39 cellular contexts compared by ENCODE assay signal in the genomic region with DNA sequence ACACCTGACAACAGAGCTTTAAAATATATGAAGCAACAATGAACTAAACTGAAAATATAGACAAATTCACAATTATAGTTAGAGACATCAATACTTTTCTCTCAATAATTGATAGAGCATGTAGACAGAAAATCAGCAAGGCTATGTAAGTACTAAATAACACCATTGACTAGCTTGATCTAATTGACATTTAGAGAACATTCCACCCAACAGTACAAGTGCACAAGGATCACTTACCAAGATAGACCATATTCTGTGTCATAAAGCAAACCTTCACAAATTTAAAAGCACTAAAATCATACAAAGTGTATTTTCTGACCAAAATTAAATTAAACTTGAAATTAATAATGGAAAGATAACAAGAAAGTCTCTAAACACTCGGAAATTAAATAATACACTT.
"Had no signal": no experiment of that assay in that cellular context is flagged by ENCODE, and none has a peak within 500 bp of the region (broad histone marks: within the 10 kb centered on the region; RNA-seq: fewer than 3 reads in every experiment).

No MANE protein-coding gene starts in this region.

- H3K4me1 Mint-ChIP-seq: activated naive CD4-positive, alpha-beta T cell treated with anti-CD3 and anti-CD28 coated beads, Interleukin-2, amount 10 ng/mL, durations not matched to agents 7 days and 5 days; activated naive CD4-positive, alpha-beta T cell treated with anti-CD3 and anti-CD28 coated beads, Interleukin-2, amount 50 U/mL, for 24 hours; activated naive CD8-positive, alpha-beta T cell treated with anti-CD3 and anti-CD28 coated beads for 36 hours; activated naive CD8-positive, alpha-beta T cell treated with anti-CD3 and anti-CD28 coated beads, Interleukin-2, amount 10 ng/mL, durations not matched to agents 7 days and 5 days; activated naive CD8-positive, alpha-beta T cell treated with anti-CD3 and anti-CD28 coated beads, Interleukin-2, amount 50 U/mL, for 24 hours; activated T-helper 17 cell treated with anti-CD3 and anti-CD28 coated beads, Interleukin-2, amount 50 U/mL, for 72 hours; central memory CD8-positive, alpha-beta T cell had no signal

- H3K4me3 Mint-ChIP-seq: activated naive CD4-positive, alpha-beta T cell treated with anti-CD3 and anti-CD28 coated beads for 36 hours; activated naive CD4-positive, alpha-beta T cell treated with anti-CD3 and anti-CD28 coated beads, Interleukin-2, amount 10 ng/mL, durations not matched to agents 7 days and 5 days; activated naive CD4-positive, alpha-beta T cell treated with anti-CD3 and anti-CD28 coated beads, Interleukin-2, amount 50 U/mL, for 24 hours; activated naive CD8-positive, alpha-beta T cell; activated naive CD8-positive, alpha-beta T cell treated with anti-CD3 and anti-CD28 coated beads for 36 hours; activated naive CD8-positive, alpha-beta T cell treated with anti-CD3 and anti-CD28 coated beads, Interleukin-2, amount 10 ng/mL, durations not matched to agents 7 days and 5 days; activated naive CD8-positive, alpha-beta T cell treated with anti-CD3 and anti-CD28 coated beads, Interleukin-2, amount 50 U/mL, for 24 hours; activated T-cell treated with anti-CD3 and anti-CD28 coated beads, Interleukin-2, amount 50 U/mL, for 24 hours; activated T-cell treated with anti-CD3 and anti-CD28 coated beads, Interleukin-2, amount 50 U/mL, for 4 hours; activated T-cell treated with anti-CD3 and anti-CD28 coated beads, Interleukin-2, amount 50 U/mL, for 72 hours; activated T-helper 1 cell treated with anti-CD3 and anti-CD28 coated beads, Interleukin-12 subunit alpha, Interleukin-12 subunit beta, Interleukin-2, Interleukin-4 antibody, amounts not matched to agents 30 ng/mL and 10 ng/mL and 1 ng/mL, durations not matched to agents 14 hours and 24 hours and 36 hours; activated T-helper 17 cell treated with anti-CD3 and anti-CD28 coated beads, Interleukin-2, amount 50 U/mL, for 72 hours; brain; central memory CD8-positive, alpha-beta T cell had no signal

- H3K36me3 Mint-ChIP-seq: activated naive CD4-positive, alpha-beta T cell treated with anti-CD3 and anti-CD28 coated beads, Interleukin-2, amount 10 ng/mL, durations not matched to agents 7 days and 5 days; activated naive CD4-positive, alpha-beta T cell treated with anti-CD3 and anti-CD28 coated beads, Interleukin-2, amount 50 U/mL, for 24 hours; activated naive CD4-positive, alpha-beta T cell treated with anti-CD3 and anti-CD28 coated beads, Interleukin-2, amount 50 U/mL, for 72 hours; activated naive CD8-positive, alpha-beta T cell; activated naive CD8-positive, alpha-beta T cell treated with anti-CD3 and anti-CD28 coated beads for 36 hours; activated naive CD8-positive, alpha-beta T cell treated with anti-CD3 and anti-CD28 coated beads, Interleukin-2, amount 10 ng/mL, durations not matched to agents 7 days and 5 days had no signal

- H3K27ac Mint-ChIP-seq: activated naive CD4-positive, alpha-beta T cell treated with anti-CD3 and anti-CD28 coated beads for 36 hours; activated naive CD4-positive, alpha-beta T cell treated with anti-CD3 and anti-CD28 coated beads, Interleukin-2, amount 10 ng/mL, durations not matched to agents 7 days and 5 days; activated naive CD4-positive, alpha-beta T cell treated with anti-CD3 and anti-CD28 coated beads, Interleukin-2, amount 50 U/mL, for 24 hours; activated naive CD4-positive, alpha-beta T cell treated with anti-CD3 and anti-CD28 coated beads, Interleukin-2, amount 50 U/mL, for 72 hours; activated naive CD8-positive, alpha-beta T cell; activated naive CD8-positive, alpha-beta T cell treated with anti-CD3 and anti-CD28 coated beads for 36 hours; activated naive CD8-positive, alpha-beta T cell treated with anti-CD3 and anti-CD28 coated beads, Interleukin-2, amount 10 ng/mL, durations not matched to agents 7 days and 5 days; activated naive CD8-positive, alpha-beta T cell treated with anti-CD3 and anti-CD28 coated beads, Interleukin-2, amount 50 U/mL, for 24 hours; activated T-cell treated with anti-CD3 and anti-CD28 coated beads, Interleukin-2, amount 50 U/mL, for 24 hours; activated T-cell treated with anti-CD3 and anti-CD28 coated beads, Interleukin-2, amount 50 U/mL, for 72 hours; activated T-helper 1 cell treated with anti-CD3 and anti-CD28 coated beads, Interleukin-12 subunit alpha, Interleukin-12 subunit beta, Interleukin-2, Interleukin-4 antibody, amounts not matched to agents 30 ng/mL and 10 ng/mL and 1 ng/mL, durations not matched to agents 14 hours and 24 hours and 36 hours; activated T-helper 17 cell treated with anti-CD3 and anti-CD28 coated beads, Interleukin-2, amount 50 U/mL, for 72 hours; activated T-helper 2 cell treated with anti-CD3 and anti-CD28 coated beads, Interferon-gamma antibody, Interleukin-2, Interleukin-4, amounts not matched to agents 10 μg/mL and 5 μg/mL and 100 μg/mL, durations not matched to agents 14 hours and 24 hours and 36 hours; brain had no signal

- DNase-seq: activated effector memory CD4-positive, alpha-beta T cell treated with anti-CD3 and anti-CD28 coated beads, Interleukin-2, amount 50 U/mL, for 16 hours; activated effector memory CD4-positive, alpha-beta T cell treated with Interleukin-2 at 50 U/mL for 16 hours; activated gamma-delta T cell; activated gamma-delta T cell treated with Interleukin-2 at 50 U/mL for 16 hours; activated naive CD4-positive, alpha-beta T cell; activated naive CD4-positive, alpha-beta T cell treated with anti-CD3 and anti-CD28 coated beads for 36 hours; activated naive CD4-positive, alpha-beta T cell treated with anti-CD3 and anti-CD28 coated beads, Interleukin-2, amount 10 ng/mL, durations not matched to agents 7 days and 5 days; activated naive CD4-positive, alpha-beta T cell treated with anti-CD3 and anti-CD28 coated beads, Interleukin-2, amount 50 U/mL, for 16 hours; activated naive CD4-positive, alpha-beta T cell treated with Interleukin-2 at 50 U/mL for 16 hours; activated naive CD8-positive, alpha-beta T cell treated with anti-CD3 and anti-CD28 coated beads for 36 hours; activated naive CD8-positive, alpha-beta T cell treated with anti-CD3 and anti-CD28 coated beads, Interleukin-2, amount 10 ng/mL, durations not matched to agents 7 days and 5 days; activated naive CD8-positive, alpha-beta T cell treated with anti-CD3 and anti-CD28 coated beads, Interleukin-2, amount 50 U/mL, for 24 hours; activated T-cell treated with anti-CD3 and anti-CD28 coated beads, Interleukin-2, amount 50 U/mL, for 1 hour; activated T-cell treated with anti-CD3 and anti-CD28 coated beads, Interleukin-2, amount 50 U/mL, for 24 hours; activated T-cell treated with anti-CD3 and anti-CD28 coated beads, Interleukin-2, amount 50 U/mL, for 4 hours; activated T-cell treated with anti-CD3 and anti-CD28 coated beads, Interleukin-2, amount 50 U/mL, for 48 hours; activated T-cell treated with anti-CD3 and anti-CD28 coated beads, Interleukin-2, amount 50 U/mL, for 72 hours; adrenal gland; amniotic stem cell; amygdala; anterior cingulate cortex; aorta; body of pancreas; brain microvascular endothelial cell; caudate nucleus; central memory CD4-positive, alpha-beta T cell; cerebellar nuclear complex had no signal

- FAIRE-seq: bronchial epithelial cell had no signal

- H3K4me1 ChIP-seq: adrenal gland, ascending aorta, body of pancreas, breast epithelium had no signal

- H3K9me3 Mint-ChIP-seq: activated T-helper 1 cell treated with anti-CD3 and anti-CD28 coated beads, Interleukin-12 subunit alpha, Interleukin-12 subunit beta, Interleukin-2, Interleukin-4 antibody, amounts not matched to agents 30 ng/mL and 10 ng/mL and 1 ng/mL, durations not matched to agents 14 hours and 24 hours and 36 hours had no signal

- H3K27ac ChIP-seq: adrenal gland, ascending aorta, body of pancreas, brain microvascular endothelial cell, breast epithelium, cardiac muscle cell had no signal

- H3K4me3 ChIP-seq: adrenal gland, ascending aorta, body of pancreas, breast epithelium, cardiac muscle cell had no signal

- H3K36me3 ChIP-seq: adrenal gland, ascending aorta, brain microvascular endothelial cell, breast epithelium, cardiac muscle cell had no signal

- ATAC-seq: activated naive CD4-positive, alpha-beta T cell treated with anti-CD3 and anti-CD28 coated beads, Interleukin-2, amount 50 U/mL, for 72 hours; activated naive CD8-positive, alpha-beta T cell treated with anti-CD3 and anti-CD28 coated beads, Interleukin-2, amount 50 U/mL, for 24 hours; activated T-cell treated with anti-CD3 and anti-CD28 coated beads, Interleukin-2, amount 50 U/mL, for 4 hours; activated T-cell treated with anti-CD3 and anti-CD28 coated beads, Interleukin-2, amount 50 U/mL, for 72 hours; activated T-helper 17 cell treated with anti-CD3 and anti-CD28 coated beads, Interleukin-2, amount 50 U/mL, for 72 hours; body of pancreas had no signal

- H3K27me3 ChIP-seq: adrenal gland, ascending aorta, body of pancreas, brain microvascular endothelial cell, breast epithelium, cardiac muscle cell had no signal

- H3K27me3 Mint-ChIP-seq: activated naive CD4-positive, alpha-beta T cell treated with anti-CD3 and anti-CD28 coated beads, Interleukin-2, amount 10 ng/mL, durations not matched to agents 7 days and 5 days; activated naive CD8-positive, alpha-beta T cell treated with anti-CD3 and anti-CD28 coated beads, Interleukin-2, amount 10 ng/mL, durations not matched to agents 7 days and 5 days; activated T-cell treated with anti-CD3 and anti-CD28 coated beads, Interleukin-2, amount 50 U/mL, for 24 hours; brain; central memory CD8-positive, alpha-beta T cell had no signal

- H3K9me3 ChIP-seq: body of pancreas had no signal
